ENCODE assay signal across 27 cellular contexts in genomic region chrX:149283853-149284252, GRCh38.
"Had no signal": no experiment of that assay in that cellular context is flagged by ENCODE, and none has a peak within 500 bp of the region (broad histone marks: within the 10 kb centered on the region; RNA-seq: fewer than 3 reads in every experiment).

No MANE protein-coding gene starts in this region.

- H3K9me3 ChIP-seq: MG63 had no signal

- H3K27ac ChIP-seq: brain microvascular endothelial cell, cardiac muscle cell, SK-N-MC, VCaP had no signal

- DNase-seq: activated CD4-positive, alpha-beta memory T cell treated with anti-CD3 and anti-CD28 coated beads for 36 hours; activated CD4-positive, alpha-beta T cell treated with anti-CD3 and anti-CD28 coated beads, Interleukin-2, amount 10 ng/mL, durations not matched to agents 7 days and 5 days; activated CD4-positive, CD25-positive, alpha-beta regulatory T cell; activated CD8-positive, alpha-beta memory T cell treated with anti-CD3 and anti-CD28 coated beads, Interleukin-2, amount 50 U/mL, for 4 hours; activated gamma-delta T cell; activated T-cell treated with anti-CD3 and anti-CD28 coated beads, Interleukin-2, amount 50 U/mL, for 1 hour; amygdala; brain microvascular endothelial cell; MG63; MV-4-11; NCI-H1092 treated with DMSO at 0.1 percent for 48 hours; NCI-H1417 treated with DMSO at 0.1 percent for 48 hours; NCI-H1694; NCI-H2029; NCI-H2107; NCI-H2171 treated with DMSO at 0.1 percent for 48 hours; NCI-H226; NCI-H510A; NCI-H526 treated with DMSO at 0.1 percent for 48 hours; NCI-H82; T-helper 1 cell had no signal

- H3K36me3 Mint-ChIP-seq: activated CD4-positive, alpha-beta memory T cell treated with anti-CD3 and anti-CD28 coated beads for 36 hours had no signal

- H3K9me3 Mint-ChIP-seq: activated CD4-positive, alpha-beta memory T cell treated with anti-CD3 and anti-CD28 coated beads for 36 hours; activated CD4-positive, alpha-beta T cell treated with anti-CD3 and anti-CD28 coated beads, Interleukin-2, amount 10 ng/mL, durations not matched to agents 7 days and 5 days; activated naive CD4-positive, alpha-beta T cell treated with anti-CD3 and anti-CD28 coated beads for 36 hours; activated T-helper 17 cell treated with anti-CD3 and anti-CD28 coated beads, Interleukin-2, amount 50 U/mL, for 72 hours had no signal

- ATAC-seq: Right ventricle myocardium inferior had no signal

- H3K27me3 Mint-ChIP-seq: activated CD4-positive, alpha-beta T cell treated with anti-CD3 and anti-CD28 coated beads, Interleukin-2, amount 10 ng/mL, durations not matched to agents 7 days and 5 days had no signal

- H3K27ac Mint-ChIP-seq: activated CD4-positive, alpha-beta memory T cell treated with anti-CD3 and anti-CD28 coated beads for 36 hours; activated CD4-positive, alpha-beta T cell treated with anti-CD3 and anti-CD28 coated beads, Interleukin-2, amount 10 ng/mL, durations not matched to agents 7 days and 5 days; activated naive CD4-positive, alpha-beta T cell treated with anti-CD3 and anti-CD28 coated beads for 36 hours; activated T-helper 17 cell treated with anti-CD3 and anti-CD28 coated beads, Interleukin-2, amount 50 U/mL, for 72 hours had no signal

- H3K36me3 ChIP-seq: brain microvascular endothelial cell, cardiac muscle cell, MG63 had no signal

- H3K4me3 Mint-ChIP-seq: activated CD4-positive, alpha-beta memory T cell treated with anti-CD3 and anti-CD28 coated beads for 36 hours; activated CD4-positive, alpha-beta T cell treated with anti-CD3 and anti-CD28 coated beads, Interleukin-2, amount 10 ng/mL, durations not matched to agents 7 days and 5 days; activated naive CD4-positive, alpha-beta T cell treated with anti-CD3 and anti-CD28 coated beads for 36 hours; activated T-helper 17 cell treated with anti-CD3 and anti-CD28 coated beads, Interleukin-2, amount 50 U/mL, for 72 hours had no signal

- H3K4me3 ChIP-seq: cardiac muscle cell, MG63, SK-N-MC had no signal

- H3K27me3 ChIP-seq: brain microvascular endothelial cell, cardiac muscle cell, MG63 had no signal
